Comparison of ENCODE assay signal across 6 cellular contexts in the genomic region with DNA sequence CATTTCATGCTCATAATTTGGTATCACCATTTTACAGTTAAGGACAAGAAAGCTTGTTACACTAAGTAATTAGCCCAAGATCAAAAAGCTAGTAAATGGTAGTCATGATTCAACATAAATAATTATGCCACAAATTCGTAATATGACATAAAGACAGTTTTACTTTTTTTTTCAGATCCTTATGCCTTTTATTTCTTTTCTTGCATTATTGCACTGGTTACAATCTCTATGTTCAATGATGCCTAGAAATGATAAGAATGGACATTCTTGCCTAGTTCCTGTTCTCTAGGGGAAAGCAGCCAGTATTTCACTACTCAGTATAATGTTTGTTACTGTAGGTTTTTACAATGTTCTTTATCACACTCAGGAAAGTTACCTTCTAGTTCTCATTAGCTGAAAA.
"Had no signal": no experiment of that assay in that cellular context is flagged by ENCODE, and none has a peak within 500 bp of the region (broad histone marks: within the 10 kb centered on the region; RNA-seq: fewer than 3 reads in every experiment).

No MANE protein-coding gene starts in this region.

- H3K4me1 ChIP-seq: HAP-1 had no signal

- H3K27ac ChIP-seq: HL-60 had no signal

- H3K36me3 ChIP-seq: HAP-1 had no signal

- H2AFZ ChIP-seq: GM23338 had no signal

- H3K4me3 ChIP-seq: GM23338, HAP-1 had no signal

- H3K4me2 ChIP-seq: GM23338 had no signal

- ATAC-seq: GM23338, HCT116 had no signal

- DNase-seq: H7, KG1 had no signal
